41 cellular contexts compared by ENCODE assay signal in the genomic region with DNA sequence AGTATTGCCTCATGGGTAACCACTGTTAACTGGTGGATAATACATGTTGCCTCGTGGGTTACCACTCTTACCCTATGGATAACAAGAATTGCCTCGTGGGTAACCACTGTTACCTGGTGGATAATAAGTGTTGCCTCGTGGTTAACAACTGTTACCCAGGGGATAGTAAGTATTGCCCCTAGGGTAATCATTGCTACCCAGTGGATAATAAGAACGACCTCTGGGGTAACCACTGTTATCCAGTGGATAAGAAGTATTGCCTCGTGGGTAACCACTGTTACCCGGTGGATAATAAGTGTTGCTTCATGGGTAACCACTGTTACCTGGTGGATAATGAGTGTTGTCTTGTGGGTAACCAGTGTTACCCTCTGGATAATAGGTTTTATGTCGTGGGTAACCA. TPM values are rescaled to one million over a fixed set of nuclear protein-coding genes. Genes with fewer than 3 reads are reported as not detected.
"Had no signal": no experiment of that assay in that cellular context is flagged by ENCODE, and none has a peak within 500 bp of the region (broad histone marks: within the 10 kb centered on the region; RNA-seq: fewer than 3 reads in every experiment).

No MANE protein-coding gene starts in this region.

- H3K36me3 Mint-ChIP-seq: activated CD4-positive, alpha-beta memory T cell treated with anti-CD3 and anti-CD28 coated beads for 36 hours; activated naive CD8-positive, alpha-beta T cell treated with anti-CD3 and anti-CD28 coated beads for 36 hours had no signal

- H3K4me3 Mint-ChIP-seq: activated B cell treated with CpG ODN at 0.5 μM for 24 hours; activated CD4-positive, alpha-beta memory T cell treated with anti-CD3 and anti-CD28 coated beads for 36 hours; activated naive CD8-positive, alpha-beta T cell treated with anti-CD3 and anti-CD28 coated beads for 36 hours; activated T-cell treated with anti-CD3 and anti-CD28 coated beads, Interleukin-2, amount 50 U/mL, for 72 hours; activated T-helper 17 cell treated with anti-CD3 and anti-CD28 coated beads, Interleukin-2, amount 50 U/mL, for 72 hours had no signal

- H3K4me1 Mint-ChIP-seq: activated B cell treated with CpG ODN at 0.5 μM for 24 hours; activated naive CD8-positive, alpha-beta T cell treated with anti-CD3 and anti-CD28 coated beads for 36 hours; activated T-helper 17 cell treated with anti-CD3 and anti-CD28 coated beads, Interleukin-2, amount 50 U/mL, for 72 hours had no signal

- H3K9me3 Mint-ChIP-seq: activated B cell treated with CpG ODN at 0.5 μM for 24 hours; activated naive CD8-positive, alpha-beta T cell treated with anti-CD3 and anti-CD28 coated beads for 36 hours; activated T-cell treated with anti-CD3 and anti-CD28 coated beads, Interleukin-2, amount 50 U/mL, for 72 hours; activated T-helper 17 cell treated with anti-CD3 and anti-CD28 coated beads, Interleukin-2, amount 50 U/mL, for 72 hours had no signal

- H3K27ac ChIP-seq: brain microvascular endothelial cell, Peyer's patch, RWPE1, VCaP had no signal

- DNase-seq: activated B cell treated with CpG ODN at 0.5 μM for 24 hours; activated CD4-positive, alpha-beta memory T cell treated with anti-CD3 and anti-CD28 coated beads for 36 hours; activated CD4-positive, alpha-beta T cell treated with anti-CD3 and anti-CD28 coated beads for 4 hours; activated CD4-positive, alpha-beta T cell treated with anti-CD3 and anti-CD28 coated beads, Interleukin-2, amount 50 U/mL, for 1 hour; activated CD4-positive, CD25-positive, alpha-beta regulatory T cell treated with anti-CD3 and anti-CD28 coated beads, Interleukin-2, amount 50 U/mL, for 72 hours; activated effector memory CD4-positive, alpha-beta T cell treated with anti-CD3 and anti-CD28 coated beads, Interleukin-2, amount 50 U/mL, for 16 hours; activated naive CD4-positive, alpha-beta T cell; activated naive CD4-positive, alpha-beta T cell treated with anti-CD3 and anti-CD28 coated beads, Interleukin-2, amount 50 U/mL, for 16 hours; activated naive CD8-positive, alpha-beta T cell treated with anti-CD3 and anti-CD28 coated beads for 36 hours; activated T-cell treated with anti-CD3 and anti-CD28 coated beads, Interleukin-2, amount 50 U/mL, for 1 hour; activated T-cell treated with anti-CD3 and anti-CD28 coated beads, Interleukin-2, amount 50 U/mL, for 72 hours; amniotic stem cell; aorta; brain microvascular endothelial cell; central memory CD4-positive, alpha-beta T cell; MG63; NCI-H1048; NCI-H1417; NCI-H146; NCI-H187; NCI-H2029 treated with DMSO at 0.1 percent for 48 hours; NCI-H2107; NCI-H2171; NCI-H510A; NCI-H526; NCI-H748 treated with DMSO at 0.1 percent for 48 hours; NK-92 treated with Interleukin-12 subunit alpha and Interleukin-12 subunit beta, amount 100 ng/mL, for 24 hours; PC-3; Peyer's patch; SIG-M5; SW 1271; T-helper 1 cell; T-helper 2 cell; T-helper 9 cell had no signal

- H3K27me3 ChIP-seq: brain microvascular endothelial cell, MG63, Peyer's patch had no signal

- H3K27me3 Mint-ChIP-seq: activated B cell treated with CpG ODN at 0.5 μM for 24 hours; activated CD4-positive, alpha-beta memory T cell treated with anti-CD3 and anti-CD28 coated beads for 36 hours; activated T-helper 17 cell treated with anti-CD3 and anti-CD28 coated beads, Interleukin-2, amount 50 U/mL, for 72 hours had no signal

- H3K27ac Mint-ChIP-seq: activated B cell treated with CpG ODN at 0.5 μM for 24 hours; activated CD4-positive, alpha-beta memory T cell treated with anti-CD3 and anti-CD28 coated beads for 36 hours; activated naive CD8-positive, alpha-beta T cell treated with anti-CD3 and anti-CD28 coated beads for 36 hours; activated T-cell treated with anti-CD3 and anti-CD28 coated beads, Interleukin-2, amount 50 U/mL, for 72 hours; activated T-helper 17 cell treated with anti-CD3 and anti-CD28 coated beads, Interleukin-2, amount 50 U/mL, for 72 hours had no signal

- H3K36me3 ChIP-seq: brain microvascular endothelial cell, MG63, Peyer's patch had no signal

- FAIRE-seq: colon had no signal

- ATAC-seq: activated T-cell treated with anti-CD3 and anti-CD28 coated beads, Interleukin-2, amount 50 U/mL, for 72 hours; activated T-helper 17 cell treated with anti-CD3 and anti-CD28 coated beads, Interleukin-2, amount 50 U/mL, for 72 hours; PC-3; Right ventricle myocardium inferior had no signal

- H3K9me3 ChIP-seq: MG63, Peyer's patch had no signal

- H3K4me3 ChIP-seq: MG63, Peyer's patch had no signal

- H3K4me1 ChIP-seq: Peyer's patch had no signal

RNA-seq across cellular contexts. Expression of gene NXPE4, which starts 28.1 kb away (rescaled TPM):
- total RNA-seq: activated B cell treated with CpG ODN at 0.5 μM for 24 hours; activated CD4-positive, alpha-beta memory T cell treated with anti-CD3 and anti-CD28 coated beads for 36 hours; activated naive CD8-positive, alpha-beta T cell treated with anti-CD3 and anti-CD28 coated beads for 36 hours; activated T-cell treated with anti-CD3 and anti-CD28 coated beads, Interleukin-2, amount 50 U/mL, for 72 hours; activated T-helper 17 cell treated with anti-CD3 and anti-CD28 coated beads, Interleukin-2, amount 50 U/mL, for 72 hours; cerebellum; PC-3; Right ventricle myocardium inferior; SK-MEL-5 had no signal

RNA-seq across cellular contexts. Expression of gene NXPE2, which starts 54.6 kb away (rescaled TPM):
- total RNA-seq: activated B cell treated with CpG ODN at 0.5 μM for 24 hours; activated CD4-positive, alpha-beta memory T cell treated with anti-CD3 and anti-CD28 coated beads for 36 hours; activated naive CD8-positive, alpha-beta T cell treated with anti-CD3 and anti-CD28 coated beads for 36 hours; activated T-cell treated with anti-CD3 and anti-CD28 coated beads, Interleukin-2, amount 50 U/mL, for 72 hours; activated T-helper 17 cell treated with anti-CD3 and anti-CD28 coated beads, Interleukin-2, amount 50 U/mL, for 72 hours; PC-3; SK-MEL-5 had no signal
- polyA plus RNA-seq: aorta had no signal
